Comparison of ENCODE assay signal across 8 cellular contexts in genomic region chr7:155001756-155002410, GRCh38. TPM values are rescaled to one million over a fixed set of nuclear protein-coding genes. Genes with fewer than 3 reads are reported as not detected.
A peak's percentile ranks its signal among the peaks of the same experiment; 100 is the strongest.
DNase-seq lines count a peak whose midpoint lies in the region; ATAC-seq and TF ChIP-seq lines count a peak whose summit lies in the region.

No MANE protein-coding gene starts in this region.

- H3K27me3 ChIP-seq in left lung (no peaks in the 10 kb centered on the region), tibial nerve (no peaks in the 10 kb centered on the region)

- intact Hi-C loops in left lung (cut with DNase I) = loop anchor here in 1 of 2 donors (10.0 kb wide), 1 partner anchor 77 kb away; no protein-coding TSS in a partner anchor

- 12 to 13% methylated on average over 24 of the region's 24 CpGs for WGBS in tibial nerve, 2 donors

- no peak overlapping the region for H3K27ac ChIP-seq in left lung
- H3K27ac ChIP-seq in tibial nerve = peak overlapping the region in 2 of 4 donors; percentile 82 to 92

- H3K36me3 ChIP-seq in left lung (peaks cover 0 to 15% of the 10 kb centered on the region in 2 donors), tibial nerve (peaks cover 0 to 27% (median 0%) of the 10 kb centered on the region in 3 donors)

- TF ChIP-seq POLR2A in tibial nerve (IDR thresholded peaks at IDR 0.05) = no peak

- TF ChIP-seq CTCF in left lung (IDR thresholded peaks at IDR 0.05) (no peak), tibial nerve (IDR thresholded peaks at IDR 0.05) (no peak)

- peak; percentile 54 for DNase-seq in G401 (ENCODE audit: low spot score)
- peak; percentile 29 for DNase-seq in HT-29 (ENCODE audit: low spot score)
- DNase-seq in amniotic epithelial cell (ENCODE audit: low read depth) = peak; percentile 3
- DNase-seq in left lung = no peak
- no peak for DNase-seq in tibial nerve (ENCODE audit: low spot score in 2 of 2)
- DNase-seq in C1 segment of cervical spinal cord (lab: John Stamatoyannopoulos, UW) = no peak
- no peak for DNase-seq in SKM-1 (lab: John Stamatoyannopoulos, UW; ENCODE audit: unreplicated experiment)

- ATAC-seq in GM21390 (IDR thresholded peaks at IDR 0.05; ENCODE audit: unreplicated experiment) (peak; percentile 13), left lung (no peak)

- H3K4me3 ChIP-seq in left lung (peak overlapping the region; percentile 79 to 95), tibial nerve (peak overlapping the region; percentile 50 to 94 (median 84))

- H3K9me3 ChIP-seq in left lung (no peaks in the 10 kb centered on the region), tibial nerve (no peaks in the 10 kb centered on the region)

- TF ChIP-seq EP300 in tibial nerve (IDR thresholded peaks at IDR 0.05) = no peak

- in situ Hi-C loops in G401 (cut with HindIII; ENCODE audit: low sequenced_read_pairs) = no loop called here

- H3K4me1 ChIP-seq in left lung (peaks cover 0 to 33% of the 10 kb centered on the region in 2 donors), tibial nerve (peaks cover 0 to 33% (median 13%) of the 10 kb centered on the region in 4 donors)

RNA-seq across cellular contexts. Expression of gene PAXIP1, which starts 1.0 kb away (rescaled TPM):
- 20.2 and 33.8 TPM in 2 replicates for total RNA-seq in G401 (2014; rRNA removed; shearing (Covaris generic))
- total RNA-seq in HT-29 (2014; rRNA removed; shearing (Covaris generic)) = 17.0 and 17.5 TPM in 2 replicates
- total RNA-seq in left lung (10 to 100 TPM; 10.6 to 12.0 TPM), tibial nerve (10 to 100 TPM in 1 of 4 donors, 1 to 10 TPM in 3; 9.0 to 10.3 (median 9.8) TPM)

Comparison
In these comparisons a context has a peak if more than half of its experiments do, and no peak if none do; other contexts are left out.
1. DNase-seq: peak in G401 (single experiment), HT-29 (single experiment) and amniotic epithelial cell (single experiment); none in left lung (0 of 2), tibial nerve (0 of 2), C1 segment of cervical spinal cord (0 of 14) and SKM-1 (single experiment).